In genomic region chr2:120552800-120553471, GRCh38 we compare ENCODE assay signal across 1 cellular context.
TF ChIP-seq lines count a peak whose summit lies in the region.

No MANE protein-coding gene starts in this region.

TF ChIP-seq in HepG2, 621 proteins besides CTCF, POLR2A, EP300 and RAD21 (continued from another document and continues in another):
- peak; percentile 67; the same call in 1 of the 2 replicates for TF ChIP-seq ZNF318 (CRISPR knock-in tag; IDR thresholded peaks at IDR 0.05)
- TF ChIP-seq ZNF441 (CRISPR knock-in tag; IDR thresholded peaks at IDR 0.05; ENCODE audit: borderline replicate concordance), result peak; percentile 83
- TF ChIP-seq ZNF224 (CRISPR knock-in tag; IDR thresholded peaks at IDR 0.05), result no peak
- no peak for TF ChIP-seq THYN1 (CRISPR knock-in tag; IDR thresholded peaks at IDR 0.05; ENCODE audit: borderline replicate concordance, low read depth)
- peak; percentile 41; the same call in 1 of the 2 replicates for TF ChIP-seq RFXAP (CRISPR knock-in tag; IDR thresholded peaks at IDR 0.05; ENCODE audit: borderline replicate concordance)
- peak; percentile 71; the same call in 1 of the 2 replicates for TF ChIP-seq HMG20A (CRISPR knock-in tag; IDR thresholded peaks at IDR 0.05; ENCODE audit: borderline replicate concordance)
- TF ChIP-seq ZMYM3 (CRISPR knock-in tag; IDR thresholded peaks at IDR 0.05), result peak; percentile 89
- peak; percentile 99 for TF ChIP-seq KLF9 (CRISPR knock-in tag; IDR thresholded peaks at IDR 0.05; ENCODE audit: low read depth)
- TF ChIP-seq ZNF180 (CRISPR knock-in tag; IDR thresholded peaks at IDR 0.05; ENCODE audit: borderline replicate concordance, low read depth), result no peak
- TF ChIP-seq ZSCAN30 (CRISPR knock-in tag; IDR thresholded peaks at IDR 0.05), result no peak
- peak; percentile 74; the same call in 1 of the 2 replicates for TF ChIP-seq ZBTB34 (CRISPR knock-in tag; IDR thresholded peaks at IDR 0.05)
- TF ChIP-seq HOXA5 (CRISPR knock-in tag; IDR thresholded peaks at IDR 0.05), result peak; percentile 60; the same call in 1 of the 2 replicates
- peak; percentile 91; the same call in 1 of the 2 replicates for TF ChIP-seq CBX5 (CRISPR knock-in tag; IDR thresholded peaks at IDR 0.05; ENCODE audit: borderline replicate concordance)
- no peak; the same call in 1 of the 2 replicates for TF ChIP-seq ZZZ3 (CRISPR knock-in tag; IDR thresholded peaks at IDR 0.05; ENCODE audit: borderline replicate concordance)
- TF ChIP-seq CBFB (CRISPR knock-in tag; IDR thresholded peaks at IDR 0.05), result peak; percentile 69
- no peak for TF ChIP-seq FOXK2 (IDR thresholded peaks at IDR 0.05)
- peak; percentile 84; the same call in 1 of the 2 replicates for TF ChIP-seq ZNF768 (CRISPR knock-in tag; IDR thresholded peaks at IDR 0.05)
- TF ChIP-seq KLF15 (CRISPR knock-in tag; IDR thresholded peaks at IDR 0.05; ENCODE audit: borderline replicate concordance), result no peak
- no peak for TF ChIP-seq NR3C1 (CRISPR knock-in tag; IDR thresholded peaks at IDR 0.05)
- TF ChIP-seq ZNF292 (CRISPR knock-in tag; IDR thresholded peaks at IDR 0.05; ENCODE audit: borderline replicate concordance, low read depth), result peak; percentile 81; the same call in 1 of the 2 replicates
- peak; percentile 12; the same call in 1 of the 2 replicates for TF ChIP-seq ZNF44 (CRISPR knock-in tag; IDR thresholded peaks at IDR 0.05)
- TF ChIP-seq ZBTB3 (CRISPR knock-in tag; IDR thresholded peaks at IDR 0.05; ENCODE audit: borderline replicate concordance, low read depth), result peak; percentile 47; the same call in 1 of the 2 replicates
- TF ChIP-seq ZNF883 (CRISPR knock-in tag; IDR thresholded peaks at IDR 0.05; ENCODE audit: not compliant biosample characterization), result no peak
- TF ChIP-seq RELA (CRISPR knock-in tag; IDR thresholded peaks at IDR 0.05), result 0 out of 2 replicates have a peak, but pooled peaks have one; percentile 76
- peak; percentile 76; the same call in 1 of the 2 replicates for TF ChIP-seq ZKSCAN8 (CRISPR knock-in tag; IDR thresholded peaks at IDR 0.05; ENCODE audit: borderline replicate concordance)
- no peak for TF ChIP-seq FOXA1 (IDR thresholded peaks at IDR 0.05)
- no peak; the same call in 1 of the 2 replicates for TF ChIP-seq FOXA1 (CRISPR knock-in tag; IDR thresholded peaks at IDR 0.05)
- no peak for TF ChIP-seq RFX3 (CRISPR knock-in tag; IDR thresholded peaks at IDR 0.05)
- TF ChIP-seq BRF2 (CRISPR knock-in tag; IDR thresholded peaks at IDR 0.05), result no peak
- no peak for TF ChIP-seq ZNF550 (CRISPR knock-in tag; IDR thresholded peaks at IDR 0.05; ENCODE audit: borderline replicate concordance)
- no peak for TF ChIP-seq DZIP1 (CRISPR knock-in tag; IDR thresholded peaks at IDR 0.05)
- TF ChIP-seq HIC2 (CRISPR knock-in tag; IDR thresholded peaks at IDR 0.05; ENCODE audit: low read depth), result peak; percentile 57; the same call in 1 of the 2 replicates
- TF ChIP-seq SMARCC2 (IDR thresholded peaks at IDR 0.05), result no peak
- no peak for TF ChIP-seq DNMT3B (CRISPR knock-in tag; conservative IDR thresholded peaks at IDR 0.05)
- peak; percentile 91 for TF ChIP-seq ZFP91 (CRISPR knock-in tag; IDR thresholded peaks at IDR 0.05; ENCODE audit: borderline replicate concordance)
- no peak for TF ChIP-seq DBP (CRISPR knock-in tag; IDR thresholded peaks at IDR 0.05; ENCODE audit: not compliant biosample characterization)
- TF ChIP-seq ZNF205 (CRISPR knock-in tag; IDR thresholded peaks at IDR 0.05), result peak; percentile 70; the same call in 1 of the 2 replicates
- TF ChIP-seq HNF4G (IDR thresholded peaks at IDR 0.05; ENCODE audit: borderline replicate concordance, low read depth, low read length), result peak; percentile 24; the same call in 1 of the 2 replicates
- TF ChIP-seq HNF4G (CRISPR knock-in tag; IDR thresholded peaks at IDR 0.05; ENCODE audit: borderline replicate concordance, low read depth), result peak; percentile 93; the same call in 1 of the 2 replicates
- TF ChIP-seq SUZ12 (IDR thresholded peaks at IDR 0.05; ENCODE audit: low read depth, low read length), result no peak
- TF ChIP-seq ZNF446 (CRISPR knock-in tag; IDR thresholded peaks at IDR 0.05), result no peak
- no peak; the same call in 1 of the 2 replicates for TF ChIP-seq CREM (IDR thresholded peaks at IDR 0.05)
- TF ChIP-seq CREM (CRISPR knock-in tag; IDR thresholded peaks at IDR 0.05), result no peak
- peak; percentile 69; the same call in 1 of the 2 replicates for TF ChIP-seq ZSCAN29 (CRISPR knock-in tag; conservative IDR thresholded peaks at IDR 0.05)
- peak; percentile 45; the same call in 1 of the 2 replicates for TF ChIP-seq ISL2 (CRISPR knock-in tag; IDR thresholded peaks at IDR 0.05)
- peak; percentile 60; the same call in 1 of the 2 replicates for TF ChIP-seq ATF5 (CRISPR knock-in tag; IDR thresholded peaks at IDR 0.05; ENCODE audit: low read depth)
- peak; percentile 75 for TF ChIP-seq TEAD3 (CRISPR knock-in tag; optimal IDR thresholded peaks at IDR 0.05; ENCODE audit: borderline replicate concordance)
- TF ChIP-seq FOXO1 (CRISPR knock-in tag; IDR thresholded peaks at IDR 0.05), result peak; percentile 68; the same call in 1 of the 2 replicates
- TF ChIP-seq ZNF234 (CRISPR knock-in tag; conservative IDR thresholded peaks at IDR 0.05), result no peak
